ENCODE assay signal across 8 cellular contexts in the genomic region with DNA sequence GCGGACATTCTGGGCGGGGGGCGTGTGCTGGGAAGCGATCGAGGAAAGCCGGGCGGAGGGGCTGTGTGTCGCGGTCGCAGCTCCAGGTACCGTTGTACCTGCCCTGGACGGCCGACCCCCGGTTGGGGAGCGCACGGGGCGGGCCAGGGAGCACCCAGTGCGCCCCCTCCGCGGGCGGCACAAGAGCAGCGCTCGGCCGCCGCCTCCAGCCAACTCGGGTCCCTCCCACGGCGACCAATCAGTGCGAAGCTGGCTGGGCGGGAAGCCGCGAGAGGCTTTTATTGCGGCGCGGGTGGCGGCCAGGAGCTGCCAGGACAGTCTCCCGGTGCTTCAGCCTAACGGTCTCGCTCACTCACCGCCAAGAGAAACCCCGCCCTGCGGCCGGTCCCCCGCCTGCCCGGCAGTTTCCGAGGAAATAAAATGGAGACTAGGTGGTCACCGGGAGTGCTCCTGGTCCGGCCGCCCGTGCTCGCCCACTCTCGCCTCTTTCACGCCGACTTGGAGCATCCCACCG. TPM values are rescaled to one million over a fixed set of nuclear protein-coding genes. Genes with fewer than 3 reads are reported as not detected.
DNase-seq lines count a peak whose midpoint lies in the region; ATAC-seq and TF ChIP-seq lines count a peak whose summit lies in the region.

No MANE protein-coding gene starts in this region.

- no peak for ATAC-seq in HG02588 (IDR thresholded peaks at IDR 0.05; ENCODE audit: unreplicated experiment)
- ATAC-seq in GM18861 (IDR thresholded peaks at IDR 0.05; ENCODE audit: unreplicated experiment) = no peak

- H3K4me1 ChIP-seq in adipocyte (ENCODE audit: control insufficient read depth, insufficient read depth, low read length) = no peaks in the 10 kb centered on the region
- H3K4me1 ChIP-seq in prostate gland (replicated peaks) = no peaks in the 10 kb centered on the region
- H3K4me1 ChIP-seq in PC-9 (replicated peaks; ENCODE audit: insufficient read depth) = no peaks in the 10 kb centered on the region

- H3K9ac ChIP-seq in adipocyte (ENCODE audit: low read length) = no peak overlapping the region

- TF ChIP-seq POLR2A in prostate gland (IDR thresholded peaks at IDR 0.05) = no peak

- CTCF ChIA-PET in PC-9 (lab: Charles Lee) = no interaction called here

- H3K4me2 ChIP-seq in PC-9 = no peak overlapping the region

- peak; percentile 90 for DNase-seq in DMS79 treated with DMSO at 0.1 percent for 48 hours (lab: John Stamatoyannopoulos, UW)
- DNase-seq in NCI-H187 (lab: John Stamatoyannopoulos, UW) = peak; percentile 58 to 81
- no peak for DNase-seq in adipocyte (ENCODE audit: low read depth)
- DNase-seq in hippocampal formation (lab: John Stamatoyannopoulos, UW) = peak; percentile 79 to 84
- peak; percentile 37 for DNase-seq in prostate gland (ENCODE audit: low spot score)
- no peak for DNase-seq in PC-9

- no peak overlapping the region for H2AFZ ChIP-seq in PC-9

- WGBS in prostate gland = 1% methylated on average over 33 of the region's 55 CpGs

- H4K20me1 ChIP-seq in PC-9 (ENCODE audit: insufficient read depth) = no peaks in the 10 kb centered on the region

- H3K27me3 ChIP-seq in adipocyte (replicated peaks; ENCODE audit: control insufficient read depth, insufficient read depth, low read length) = peaks cover 31% of the 10 kb centered on the region
- H3K27me3 ChIP-seq in prostate gland (replicated peaks; ENCODE audit: insufficient read depth) = peaks cover 14% of the 10 kb centered on the region
- H3K27me3 ChIP-seq in PC-9 (ENCODE audit: insufficient read depth, low read depth) = no peaks in the 10 kb centered on the region

- no peaks in the 10 kb centered on the region for H3K9me2 ChIP-seq in PC-9 (ENCODE audit: insufficient read depth)

- H3K4me3 ChIP-seq in adipocyte (ENCODE audit: low read length) (peak overlapping the region; percentile 72), prostate gland (peak overlapping the region; percentile 31 to 36), PC-9 (no peak overlapping the region)

- intact Hi-C loops in prostate gland (cut with DNase I) (loop anchor here (5.0 to 10.0 kb wide), 3 partner anchors 149 to 668 kb away; no protein-coding TSS in a partner anchor), PC-9 (cut with micrococcal nuclease; ENCODE audit: unreplicated experiment) (loop anchor here (5.0 kb wide), 1 partner anchor 149 kb away; no protein-coding TSS in a partner anchor)

- H3F3A ChIP-seq in PC-9 (ENCODE audit: insufficient read depth, low read depth) = no peaks in the 10 kb centered on the region

- H3K79me2 ChIP-seq in PC-9 (ENCODE audit: low read depth) = no peaks in the 10 kb centered on the region

- no peaks in the 10 kb centered on the region for H3K36me3 ChIP-seq in adipocyte (ENCODE audit: control insufficient read depth, insufficient read depth, low read length, severe bottlenecking)
- no peaks in the 10 kb centered on the region for H3K36me3 ChIP-seq in prostate gland
- H3K36me3 ChIP-seq in PC-9 (ENCODE audit: low read depth) = no peaks in the 10 kb centered on the region

- TF ChIP-seq CTCF in prostate gland (IDR thresholded peaks at IDR 0.05) (no peak), PC-9 (conservative IDR thresholded peaks at IDR 0.05) (no peak)

- POLR2A ChIA-PET in PC-9 (lab: Charles Lee; ENCODE audit: unreplicated experiment) = no interaction called here

- H3K9me3 ChIP-seq in adipocyte (ENCODE audit: control insufficient read depth, low read length) (no peaks in the 10 kb centered on the region), prostate gland (no peaks in the 10 kb centered on the region), PC-9 (ENCODE audit: insufficient read depth, low read depth) (peaks cover 4% of the 10 kb centered on the region; the same call in 1 of the 2 replicates)

- BruUV-seq in PC-9 (replicated peaks; lab: Mats Ljungman, UMichigan) = no TSS peak

- H3K27ac ChIP-seq in prostate gland (no peak overlapping the region), PC-9 (no peak overlapping the region)

RNA-seq across cellular contexts. Expression of a gene that starts 1.7 kb away (rescaled TPM):
- total RNA-seq in prostate gland = 10 to 100 TPM in 1 of 2 donors, 1 to 10 TPM in 1; 3.8 to 39.7 TPM
- total RNA-seq in PC-9 (2021) = 0.33 and 1.0 TPM in 2 replicates

Comparison
In these comparisons a context has a peak if more than half of its experiments do, and no peak if none do; other contexts are left out.
1. DNase-seq: peak in DMS79 treated with DMSO at 0.1 percent for 48 hours (single experiment), NCI-H187 (2 of 2), hippocampal formation (2 of 2) and prostate gland (single experiment); none in adipocyte (single experiment) and PC-9 (0 of 2).